Comparison of ENCODE assay signal across 28 cellular contexts in genomic region chr17:62660629-62661118, GRCh38.
"Had no signal": no experiment of that assay in that cellular context is flagged by ENCODE, and none has a peak within 500 bp of the region (broad histone marks: within the 10 kb centered on the region; RNA-seq: fewer than 3 reads in every experiment).

No MANE protein-coding gene starts in this region.

- H3K36me3 ChIP-seq: colonic mucosa, esophagus muscularis mucosa, gastrocnemius medialis, gastroesophageal sphincter had no signal

- FAIRE-seq: colon, endometrium, endothelial cell of umbilical vein, frontal cortex had no signal

- DNase-seq: colonic mucosa; cortex of kidney; dermis blood vessel endothelial cell; dorsolateral prefrontal cortex; effector CD4-positive, alpha-beta T cell; effector CD8-positive, alpha-beta T cell; effector memory CD4-positive, alpha-beta T cell; effector memory CD8-positive, alpha-beta T cell; endodermal cell; erythroblast; esophagus squamous epithelium; foreskin fibroblast; foreskin keratinocyte; gastrocnemius medialis; glutamatergic neuron; head of caudate nucleus; heart left ventricle; heart right ventricle had no signal

- ATAC-seq: effector memory CD8-positive, alpha-beta T cell; esophagus mucosa; foreskin keratinocyte; gastrocnemius medialis; gastroesophageal sphincter; heart left ventricle; heart right ventricle had no signal

- H3K9me3 ChIP-seq: colonic mucosa, esophagus squamous epithelium, gastrocnemius medialis had no signal

- H3K4me3 ChIP-seq: colonic mucosa, coronary artery, dorsolateral prefrontal cortex, esophagus muscularis mucosa, esophagus squamous epithelium, gastrocnemius medialis, gastroesophageal sphincter, heart left ventricle, heart right ventricle, hepatocyte had no signal

- H3K4me1 ChIP-seq: colonic mucosa, esophagus muscularis mucosa, foreskin keratinocyte, gastrocnemius medialis, gastroesophageal sphincter, heart right ventricle had no signal

- H3K27ac ChIP-seq: colonic mucosa, coronary artery, dorsolateral prefrontal cortex, epithelial cell of prostate, esophagus muscularis mucosa, foreskin keratinocyte, gastrocnemius medialis, gastroesophageal sphincter, heart left ventricle, heart right ventricle, hepatocyte had no signal

- H3K4me2 ChIP-seq: hepatocyte had no signal

- H2AFZ ChIP-seq: hepatocyte had no signal

- H3K27me3 ChIP-seq: colonic mucosa, dorsolateral prefrontal cortex, esophagus squamous epithelium, foreskin keratinocyte, gastrocnemius medialis, gastroesophageal sphincter, heart left ventricle, heart right ventricle, hepatocyte had no signal
